ENCODE assay signal across 1 cellular context in genomic region chr4:105417624-105418023, GRCh38.
TF ChIP-seq lines count a peak whose summit lies in the region.

No MANE protein-coding gene starts in this region.

TF ChIP-seq in HepG2, 621 proteins besides CTCF, POLR2A, EP300 and RAD21 (continued from another document and continues in another):
- TF ChIP-seq NFAT5 (CRISPR knock-in tag; IDR thresholded peaks at IDR 0.05): no peak
- no peak for TF ChIP-seq ZSCAN12 (CRISPR knock-in tag; IDR thresholded peaks at IDR 0.05)
- TF ChIP-seq, protein P1, sequence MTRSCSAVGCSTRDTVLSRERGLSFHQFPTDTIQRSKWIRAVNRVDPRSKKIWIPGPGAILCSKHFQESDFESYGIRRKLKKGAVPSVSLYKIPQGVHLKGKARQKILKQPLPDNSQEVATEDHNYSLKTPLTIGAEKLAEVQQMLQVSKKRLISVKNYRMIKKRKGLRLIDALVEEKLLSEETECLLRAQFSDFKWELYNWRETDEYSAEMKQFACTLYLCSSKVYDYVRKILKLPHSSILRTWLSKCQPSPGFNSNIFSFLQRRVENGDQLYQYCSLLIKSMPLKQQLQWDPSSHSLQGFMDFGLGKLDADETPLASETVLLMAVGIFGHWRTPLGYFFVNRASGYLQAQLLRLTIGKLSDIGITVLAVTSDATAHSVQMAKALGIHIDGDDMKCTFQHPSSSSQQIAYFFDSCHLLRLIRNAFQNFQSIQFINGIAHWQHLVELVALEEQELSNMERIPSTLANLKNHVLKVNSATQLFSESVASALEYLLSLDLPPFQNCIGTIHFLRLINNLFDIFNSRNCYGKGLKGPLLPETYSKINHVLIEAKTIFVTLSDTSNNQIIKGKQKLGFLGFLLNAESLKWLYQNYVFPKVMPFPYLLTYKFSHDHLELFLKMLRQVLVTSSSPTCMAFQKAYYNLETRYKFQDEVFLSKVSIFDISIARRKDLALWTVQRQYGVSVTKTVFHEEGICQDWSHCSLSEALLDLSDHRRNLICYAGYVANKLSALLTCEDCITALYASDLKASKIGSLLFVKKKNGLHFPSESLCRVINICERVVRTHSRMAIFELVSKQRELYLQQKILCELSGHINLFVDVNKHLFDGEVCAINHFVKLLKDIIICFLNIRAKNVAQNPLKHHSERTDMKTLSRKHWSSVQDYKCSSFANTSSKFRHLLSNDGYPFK (CRISPR knock-in tag; IDR thresholded peaks at IDR 0.05; ENCODE audit: borderline replicate concordance): no peak
- no peak for TF ChIP-seq BRCA1 (CRISPR knock-in tag; IDR thresholded peaks at IDR 0.05)
- TF ChIP-seq, protein P2, sequence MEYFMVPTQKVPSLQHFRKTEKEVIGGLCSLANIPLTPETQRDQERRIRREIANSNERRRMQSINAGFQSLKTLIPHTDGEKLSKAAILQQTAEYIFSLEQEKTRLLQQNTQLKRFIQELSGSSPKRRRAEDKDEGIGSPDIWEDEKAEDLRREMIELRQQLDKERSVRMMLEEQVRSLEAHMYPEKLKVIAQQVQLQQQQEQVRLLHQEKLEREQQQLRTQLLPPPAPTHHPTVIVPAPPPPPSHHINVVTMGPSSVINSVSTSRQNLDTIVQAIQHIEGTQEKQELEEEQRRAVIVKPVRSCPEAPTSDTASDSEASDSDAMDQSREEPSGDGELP (IDR thresholded peaks at IDR 0.05; ENCODE audit: borderline replicate concordance, low read depth): peak; percentile 97
- no peak; the same call in 1 of the 2 replicates for TF ChIP-seq ARID4A (CRISPR knock-in tag; IDR thresholded peaks at IDR 0.05; ENCODE audit: borderline replicate concordance)
- TF ChIP-seq NFRKB (IDR thresholded peaks at IDR 0.05): no peak
- TF ChIP-seq ZBTB21 (CRISPR knock-in tag; IDR thresholded peaks at IDR 0.05): peak; percentile 52; the same call in 1 of the 2 replicates
- no peak for TF ChIP-seq HHEX (CRISPR knock-in tag; IDR thresholded peaks at IDR 0.05)
- peak; percentile 77 for TF ChIP-seq ZNF121 (CRISPR knock-in tag; IDR thresholded peaks at IDR 0.05)
- peak; percentile 79 for TF ChIP-seq PRDM15 (CRISPR knock-in tag; IDR thresholded peaks at IDR 0.05)
- TF ChIP-seq SCMH1 (CRISPR knock-in tag; IDR thresholded peaks at IDR 0.05; ENCODE audit: borderline replicate concordance): no peak
- peak; percentile 86; the same call in 1 of the 2 replicates for TF ChIP-seq EHMT2 (IDR thresholded peaks at IDR 0.05; ENCODE audit: borderline replicate concordance, low read depth, low read length)
- TF ChIP-seq NCOR1 (IDR thresholded peaks at IDR 0.05; ENCODE audit: borderline replicate concordance, low read length): peak; percentile 87; the same call in 1 of the 2 replicates
- peak; percentile 100 for TF ChIP-seq ZNF644 (CRISPR knock-in tag; IDR thresholded peaks at IDR 0.05; ENCODE audit: low read depth)
- TF ChIP-seq KMT2B (CRISPR knock-in tag; IDR thresholded peaks at IDR 0.05): no peak
- TF ChIP-seq, protein P3, sequence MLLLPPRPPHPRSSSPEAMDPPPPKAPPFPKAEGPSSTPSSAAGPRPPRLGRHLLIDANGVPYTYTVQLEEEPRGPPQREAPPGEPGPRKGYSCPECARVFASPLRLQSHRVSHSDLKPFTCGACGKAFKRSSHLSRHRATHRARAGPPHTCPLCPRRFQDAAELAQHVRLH (CRISPR knock-in tag; IDR thresholded peaks at IDR 0.05; ENCODE audit: borderline replicate concordance, low read depth): no peak
- TF ChIP-seq ZFP36 (IDR thresholded peaks at IDR 0.05; ENCODE audit: borderline replicate concordance, low read depth, low read length, partially characterized antibody): no peak
- TF ChIP-seq TP53 (CRISPR knock-in tag; conservative IDR thresholded peaks at IDR 0.05): no peak
- no peak for TF ChIP-seq ZNF724P (CRISPR knock-in tag; IDR thresholded peaks at IDR 0.05; ENCODE audit: borderline replicate concordance)
- TF ChIP-seq RFXANK (CRISPR knock-in tag; IDR thresholded peaks at IDR 0.05): no peak
- no peak for TF ChIP-seq SRF (IDR thresholded peaks at IDR 0.05; ENCODE audit: low read depth, low read length)
- TF ChIP-seq HMGA1 (CRISPR knock-in tag; conservative IDR thresholded peaks at IDR 0.05): no peak
- TF ChIP-seq GLMP (CRISPR knock-in tag; IDR thresholded peaks at IDR 0.05; ENCODE audit: borderline replicate concordance): no peak
- TF ChIP-seq IKZF4 (CRISPR knock-in tag; IDR thresholded peaks at IDR 0.05; ENCODE audit: borderline replicate concordance, low read depth, not compliant biosample characterization): no peak
- TF ChIP-seq, protein P4, sequence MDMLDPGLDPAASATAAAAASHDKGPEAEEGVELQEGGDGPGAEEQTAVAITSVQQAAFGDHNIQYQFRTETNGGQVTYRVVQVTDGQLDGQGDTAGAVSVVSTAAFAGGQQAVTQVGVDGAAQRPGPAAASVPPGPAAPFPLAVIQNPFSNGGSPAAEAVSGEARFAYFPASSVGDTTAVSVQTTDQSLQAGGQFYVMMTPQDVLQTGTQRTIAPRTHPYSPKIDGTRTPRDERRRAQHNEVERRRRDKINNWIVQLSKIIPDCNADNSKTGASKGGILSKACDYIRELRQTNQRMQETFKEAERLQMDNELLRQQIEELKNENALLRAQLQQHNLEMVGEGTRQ (IDR thresholded peaks at IDR 0.05; ENCODE audit: low read depth, low read length): no peak
- TF ChIP-seq, protein P4 (CRISPR knock-in tag; IDR thresholded peaks at IDR 0.05; ENCODE audit: borderline replicate concordance): no peak
- no peak for TF ChIP-seq ZNF446 (CRISPR knock-in tag; IDR thresholded peaks at IDR 0.05)
- TF ChIP-seq HCFC1 (IDR thresholded peaks at IDR 0.05; ENCODE audit: low read depth, low read length): no peak
- no peak for TF ChIP-seq MTA3 (CRISPR knock-in tag; IDR thresholded peaks at IDR 0.05)
- no peak for TF ChIP-seq DR1 (CRISPR knock-in tag; IDR thresholded peaks at IDR 0.05)
- peak; percentile 65; the same call in 1 of the 2 replicates for TF ChIP-seq HDAC2 (CRISPR knock-in tag; IDR thresholded peaks at IDR 0.05)
- TF ChIP-seq HOMEZ (CRISPR knock-in tag; IDR thresholded peaks at IDR 0.05; ENCODE audit: low read depth): peak; percentile 98
